ENCODE assay signal across 13 cellular contexts in the genomic region with DNA sequence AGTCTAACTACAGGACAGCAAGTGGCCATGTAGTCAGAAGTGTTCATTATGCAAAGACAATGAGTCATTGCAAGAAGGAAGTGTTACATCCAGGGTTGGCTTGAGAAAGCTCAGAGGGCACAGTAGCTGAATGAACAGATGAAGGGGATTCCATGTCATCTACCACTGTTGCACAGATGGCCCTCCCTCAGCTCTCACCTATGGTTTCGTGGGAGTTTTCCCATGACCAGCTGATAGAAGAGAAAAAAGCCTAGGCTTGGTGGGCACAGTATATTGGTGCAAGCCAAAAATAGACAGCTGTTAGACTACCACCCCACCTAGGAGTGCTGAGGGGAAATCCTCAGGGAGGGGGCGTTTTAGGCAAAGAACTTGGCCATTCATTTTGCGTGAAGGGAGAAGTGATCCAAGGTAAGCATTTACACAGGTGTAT.
A peak's percentile ranks its signal among the peaks of the same experiment; 100 is the strongest.
DNase-seq lines count a peak whose midpoint lies in the region; ATAC-seq lines count a peak whose summit lies in the region.
"Had no signal": no experiment of that assay in that cellular context is flagged by ENCODE, and none has a peak within 500 bp of the region (broad histone marks: within the 10 kb centered on the region; RNA-seq: fewer than 3 reads in every experiment).

No MANE protein-coding gene starts in this region.

- H3K9me3 ChIP-seq in SJCRH30 (replicated peaks): no peaks in the 10 kb centered on the region
- H3K9me3 ChIP-seq: BE2C, right atrium auricular region, tibial nerve had no signal

- H3K4me1 ChIP-seq in SJCRH30: no peaks in the 10 kb centered on the region; the same call in 1 of the 2 replicates
- H3K4me1 ChIP-seq: BE2C, right atrium auricular region, tibial nerve had no signal

- no peak overlapping the region for H3K4me3 ChIP-seq in SJCRH30
- H3K4me3 ChIP-seq: right atrium auricular region, tibial nerve had no signal

- no peaks in the 10 kb centered on the region for H3K27me3 ChIP-seq in SJCRH30
- H3K27me3 ChIP-seq: BE2C, right atrium auricular region, tibial nerve had no signal

- H3K36me3 ChIP-seq in SJCRH30: no peaks in the 10 kb centered on the region
- H3K36me3 ChIP-seq: BE2C, right atrium auricular region, tibial nerve had no signal

- H3K27ac ChIP-seq in SJCRH30: no peak overlapping the region
- H3K27ac ChIP-seq: right atrium auricular region, tibial nerve had no signal

- DNase-seq in MV-4-11 (lab: John Stamatoyannopoulos, UW) (peak; percentile 37), SJCRH30 (no peak), AG20443 (ENCODE audit: low spot score) (no peak), ureter (ENCODE audit: low spot score) (no peak), NCI-H2029 (lab: John Stamatoyannopoulos, UW) (no peak)
- DNase-seq: activated T-cell treated with anti-CD3 and anti-CD28 coated beads for 4 hours, BE2C, KG1 had no signal

- ATAC-seq in GM18508 (IDR thresholded peaks at IDR 0.05; ENCODE audit: insufficient read depth, unreplicated experiment) (peak; percentile 91), GM19455 (IDR thresholded peaks at IDR 0.05; ENCODE audit: unreplicated experiment) (peak; percentile 72), HG02943 (IDR thresholded peaks at IDR 0.05; ENCODE audit: low read depth, unreplicated experiment) (peak; percentile 75)
